In genomic region chr10:26714816-26715487, GRCh38 we compare ENCODE assay signal across 26 cellular contexts. TPM values are rescaled to one million over a fixed set of nuclear protein-coding genes. Genes with fewer than 3 reads are reported as not detected.
A peak's percentile ranks its signal among the peaks of the same experiment; 100 is the strongest.
DNase-seq lines count a peak whose midpoint lies in the region; ATAC-seq and TF ChIP-seq lines count a peak whose summit lies in the region.
"Had no signal": no experiment of that assay in that cellular context is flagged by ENCODE, and none has a peak within 500 bp of the region (broad histone marks: within the 10 kb centered on the region; RNA-seq: fewer than 3 reads in every experiment).

No MANE protein-coding gene starts in this region.

- H3K4me1 ChIP-seq in OCI-LY7 (ENCODE audit: insufficient read depth, low read length, poor library complexity, severe bottlenecking) (no peaks in the 10 kb centered on the region), duodenal mucosa (ENCODE audit: control insufficient read depth in 1 of 2, insufficient read depth in 2 of 2, low read length in 2 of 2) (peaks cover 18 to 22% of the 10 kb centered on the region in 2 donors)
- H3K4me1 ChIP-seq: A549, BE2C, HAP-1, lower lobe of right lung had no signal

- H3K4me3 ChIP-seq in OCI-LY7 (ENCODE audit: low read depth, low read length, poor library complexity, severe bottlenecking) (no peak overlapping the region), duodenal mucosa (ENCODE audit: low read depth in 1 of 2, low read length in 2 of 2) (no peak overlapping the region)
- H3K4me3 ChIP-seq: A549, HAP-1, lower lobe of right lung had no signal

- H3K9ac ChIP-seq in duodenal mucosa (ENCODE audit: low read depth in 1 of 2, low read length in 2 of 2): no peak overlapping the region

- no peak overlapping the region for H3K4me2 ChIP-seq in OCI-LY7 (ENCODE audit: low read length)
- H3K4me2 ChIP-seq: A549 had no signal

- H3K79me2 ChIP-seq in OCI-LY7 (ENCODE audit: insufficient read depth, low read depth, low read length): no peaks in the 10 kb centered on the region

- intact Hi-C loops in activated CD4-positive, alpha-beta T cell treated with anti-CD3 and anti-CD28 coated beads, Interleukin-2, amount 10 ng/mL, durations not matched to agents 24 days and 14 days (cut with micrococcal nuclease): no loop called here
- intact Hi-C loops in OCI-LY7 (cut with micrococcal nuclease; ENCODE audit: unreplicated experiment): no loop called here

- H3K9me3 ChIP-seq in OCI-LY7 (ENCODE audit: low read length) (no peaks in the 10 kb centered on the region), duodenal mucosa (ENCODE audit: control insufficient read depth in 1 of 2, low read length in 2 of 2) (no peaks in the 10 kb centered on the region)
- H3K9me3 ChIP-seq: A549, BE2C, HAP-1, lower lobe of right lung had no signal

- POLR2A ChIA-PET in activated CD4-positive, alpha-beta T cell treated with anti-CD3 and anti-CD28 coated beads, Interleukin-2, amount 10 ng/mL, durations not matched to agents 7 days and 5 days (lab: Charles Lee): no interaction called here
- POLR2A ChIA-PET in OCI-LY7 (lab: Charles Lee) (interaction anchor here (0.6 to 1.8 kb wide), 5 partner anchors 10 to 816 kb away, joined by 3 to 6 read pairs (median 3); no protein-coding TSS in a partner anchor), GM10248 (lab: Yijun Ruan, JAX) (no interaction called here)

- H2AFZ ChIP-seq in OCI-LY7 (ENCODE audit: low read length): no peak overlapping the region

- peak overlapping the region; percentile 50 for H3K27ac Mint-ChIP-seq in activated CD4-positive, alpha-beta T cell treated with anti-CD3 and anti-CD28 coated beads, Interleukin-2, amount 10 ng/mL, durations not matched to agents 7 days and 5 days
- H3K27ac Mint-ChIP-seq in activated CD4-positive, alpha-beta T cell treated with anti-CD3 and anti-CD28 coated beads, Interleukin-2, amount 10 ng/mL, durations not matched to agents 24 days and 14 days: no peak overlapping the region
- H3K27ac Mint-ChIP-seq: activated CD8-positive, alpha-beta T cell treated with anti-CD3 and anti-CD28 coated beads for 36 hours had no signal

- H4K20me1 ChIP-seq in OCI-LY7 (ENCODE audit: insufficient read depth, low read length): no peaks in the 10 kb centered on the region

- no peak overlapping the region for H3K27ac ChIP-seq in OCI-LY7 (ENCODE audit: low read depth, low read length, poor library complexity, severe bottlenecking)
- peak overlapping the region; percentile 73 for H3K27ac ChIP-seq in duodenal mucosa (ENCODE audit: low read depth, low read length)
- H3K27ac ChIP-seq: A549, lower lobe of right lung had no signal

- DNase-seq in activated CD4-positive, alpha-beta T cell treated with anti-CD3 and anti-CD28 coated beads, Interleukin-2, amount 10 ng/mL, durations not matched to agents 7 days and 5 days: no peak
- DNase-seq in activated CD4-positive, alpha-beta T cell treated with anti-CD3 and anti-CD28 coated beads, Interleukin-2, amount 10 ng/mL, durations not matched to agents 24 days and 14 days: no peak
- DNase-seq in OCI-LY7 (ENCODE audit: low spot score) (no peak), retina (peak; percentile 9), GM10248 (ENCODE audit: extremely low spot score) (no peak), Kasumi-1 (lab: John Stamatoyannopoulos, UW) (no peak)
- DNase-seq: activated CD4-positive, CD25-positive, alpha-beta regulatory T cell; activated CD8-positive, alpha-beta T cell treated with anti-CD3 and anti-CD28 coated beads for 36 hours; activated naive CD4-positive, alpha-beta T cell; activated T-cell treated with anti-CD3 and anti-CD28 coated beads, Interleukin-2, amount 50 U/mL, for 1 hour; amygdala; BE2C; dermis blood vessel endothelial cell; islet precursor cell; lower lobe of right lung; NCI-H1092 treated with DMSO at 0.1 percent for 48 hours; NCI-H2029 treated with DMSO at 0.1 percent for 48 hours; NCI-H226; NCI-H748 treated with DMSO at 0.1 percent for 48 hours; OCI-M1; Right ventricle myocardium superior had no signal

- CTCF ChIA-PET in activated CD4-positive, alpha-beta T cell treated with anti-CD3 and anti-CD28 coated beads, Interleukin-2, amount 10 ng/mL, durations not matched to agents 7 days and 5 days (lab: Charles Lee): interaction anchor here (0.6 to 2.3 kb wide), 4 partner anchors 10 to 146 kb away, joined by 3 to 8 read pairs (median 4); partner anchors contain the start of gene ABI1
- CTCF ChIA-PET in OCI-LY7 (lab: Charles Lee; ENCODE audit: unreplicated experiment) (no interaction called here), GM10248 (lab: Yijun Ruan, JAX) (interaction anchor here (1.1 to 3.4 kb wide), 3 partner anchors 10 to 13 kb away, joined by 3 to 21 read pairs (median 7); no protein-coding TSS in a partner anchor)

- H3K36me3 Mint-ChIP-seq in activated CD4-positive, alpha-beta T cell treated with anti-CD3 and anti-CD28 coated beads, Interleukin-2, amount 10 ng/mL, durations not matched to agents 7 days and 5 days (ENCODE audit: low read depth): peaks cover 28% of the 10 kb centered on the region
- H3K36me3 Mint-ChIP-seq in activated CD4-positive, alpha-beta T cell treated with anti-CD3 and anti-CD28 coated beads, Interleukin-2, amount 10 ng/mL, durations not matched to agents 24 days and 14 days (ENCODE audit: low read depth): peaks cover 40% of the 10 kb centered on the region

- no peaks in the 10 kb centered on the region for H3K27me3 Mint-ChIP-seq in activated CD4-positive, alpha-beta T cell treated with anti-CD3 and anti-CD28 coated beads, Interleukin-2, amount 10 ng/mL, durations not matched to agents 7 days and 5 days
- no peaks in the 10 kb centered on the region for H3K27me3 Mint-ChIP-seq in activated CD4-positive, alpha-beta T cell treated with anti-CD3 and anti-CD28 coated beads, Interleukin-2, amount 10 ng/mL, durations not matched to agents 24 days and 14 days
- H3K27me3 Mint-ChIP-seq: activated CD8-positive, alpha-beta T cell treated with anti-CD3 and anti-CD28 coated beads for 36 hours had no signal

- H3K36me3 ChIP-seq in OCI-LY7 (ENCODE audit: insufficient read depth, low read length) (peaks cover 81% of the 10 kb centered on the region), duodenal mucosa (ENCODE audit: control insufficient read depth in 1 of 2, insufficient read depth in 2 of 2, low read length in 2 of 2) (peaks cover 4 to 5% of the 10 kb centered on the region in 2 donors)

- no peak for TF ChIP-seq CTCF in OCI-LY7 (conservative IDR thresholded peaks at IDR 0.05; ENCODE audit: low read length)
- TF ChIP-seq CTCF in GM10248 (IDR thresholded peaks at IDR 0.05; ENCODE audit: control extremely low read depth, extremely low read depth, low read depth, missing control alignments): no peak

- H3K4me3 Mint-ChIP-seq in activated CD4-positive, alpha-beta T cell treated with anti-CD3 and anti-CD28 coated beads, Interleukin-2, amount 10 ng/mL, durations not matched to agents 7 days and 5 days: no peak overlapping the region
- no peak overlapping the region for H3K4me3 Mint-ChIP-seq in activated CD4-positive, alpha-beta T cell treated with anti-CD3 and anti-CD28 coated beads, Interleukin-2, amount 10 ng/mL, durations not matched to agents 24 days and 14 days
- H3K4me3 Mint-ChIP-seq: activated CD8-positive, alpha-beta T cell treated with anti-CD3 and anti-CD28 coated beads for 36 hours; neural crest cell had no signal

- TSS peak; percentile 20 for BruUV-seq in OCI-LY7 (replicated peaks; lab: Mats Ljungman, UMichigan)

- H3K4me1 Mint-ChIP-seq in activated CD4-positive, alpha-beta T cell treated with anti-CD3 and anti-CD28 coated beads, Interleukin-2, amount 10 ng/mL, durations not matched to agents 7 days and 5 days: peaks cover 3% of the 10 kb centered on the region
- peaks cover 1% of the 10 kb centered on the region for H3K4me1 Mint-ChIP-seq in activated CD4-positive, alpha-beta T cell treated with anti-CD3 and anti-CD28 coated beads, Interleukin-2, amount 10 ng/mL, durations not matched to agents 24 days and 14 days
- H3K4me1 Mint-ChIP-seq: neural crest cell had no signal

- H3K27me3 ChIP-seq in duodenal mucosa (ENCODE audit: control insufficient read depth in 1 of 2, insufficient read depth in 2 of 2, low read length in 2 of 2): no peaks in the 10 kb centered on the region
- H3K27me3 ChIP-seq: BE2C had no signal

- no peaks in the 10 kb centered on the region for H3K9me2 ChIP-seq in OCI-LY7 (ENCODE audit: insufficient read depth, low read length)

- no peaks in the 10 kb centered on the region for H3K9me3 Mint-ChIP-seq in activated CD4-positive, alpha-beta T cell treated with anti-CD3 and anti-CD28 coated beads, Interleukin-2, amount 10 ng/mL, durations not matched to agents 7 days and 5 days
- no peaks in the 10 kb centered on the region for H3K9me3 Mint-ChIP-seq in activated CD4-positive, alpha-beta T cell treated with anti-CD3 and anti-CD28 coated beads, Interleukin-2, amount 10 ng/mL, durations not matched to agents 24 days and 14 days
- H3K9me3 Mint-ChIP-seq: activated CD8-positive, alpha-beta T cell treated with anti-CD3 and anti-CD28 coated beads for 36 hours; neural crest cell had no signal

- ATAC-seq in GM18517 (IDR thresholded peaks at IDR 0.05; ENCODE audit: unreplicated experiment): no peak
- ATAC-seq: A549; activated CD8-positive, alpha-beta T cell treated with anti-CD3 and anti-CD28 coated beads for 36 hours; lower lobe of right lung had no signal

RNA-seq across cellular contexts. Expression of gene PDSS1, which starts 17.5 kb away (rescaled TPM):
- 10 to 100 TPM; 13.7 to 17.6 TPM for total RNA-seq in activated CD4-positive, alpha-beta T cell treated with anti-CD3 and anti-CD28 coated beads, Interleukin-2, amount 10 ng/mL, durations not matched to agents 7 days and 5 days
- 39.0 and 39.8 TPM in 2 replicates for total RNA-seq in activated CD4-positive, alpha-beta T cell treated with anti-CD3 and anti-CD28 coated beads, Interleukin-2, amount 10 ng/mL, durations not matched to agents 24 days and 14 days
- 16.9 and 23.0 TPM in 2 replicates for total RNA-seq in OCI-LY7 (2014; rRNA removed; shearing (Covaris generic))
- total RNA-seq in OCI-LY7 (2022): 18.4 and 20.4 TPM in 2 replicates
